9 cellular contexts compared by ENCODE assay signal in the genomic region with DNA sequence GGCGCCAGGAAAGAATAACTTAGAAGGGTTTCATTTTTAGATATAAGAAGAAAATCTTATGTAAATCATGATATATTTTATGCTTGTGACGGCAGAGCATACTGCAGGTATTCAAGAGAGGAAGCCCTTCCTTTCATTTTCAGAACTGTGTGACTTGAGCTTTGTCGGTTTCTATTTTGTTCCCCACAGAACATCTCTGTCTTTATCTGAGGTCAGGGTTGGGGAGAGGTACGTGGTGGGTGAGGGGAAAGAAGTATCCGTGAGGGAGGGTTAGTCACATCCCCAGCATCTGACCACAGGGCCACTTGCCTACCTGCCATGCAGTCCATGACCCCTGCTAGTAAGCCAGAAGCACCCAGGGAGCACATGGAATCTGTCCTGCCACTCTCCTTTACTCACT.
DNase-seq lines count a peak whose midpoint lies in the region; ATAC-seq, FAIRE-seq and TF ChIP-seq lines count a peak whose summit lies in the region.
"Had no signal": no experiment of that assay in that cellular context is flagged by ENCODE, and none has a peak within 500 bp of the region (broad histone marks: within the 10 kb centered on the region; RNA-seq: fewer than 3 reads in every experiment).

No MANE protein-coding gene starts in this region.

- H2AK5ac ChIP-seq in mesendoderm (ENCODE audit: low read length), result no peak overlapping the region

- no peak overlapping the region for H3K18ac ChIP-seq in mesendoderm (ENCODE audit: low read length)

- peak; percentile 82 for ATAC-seq in GM19025 (IDR thresholded peaks at IDR 0.05; ENCODE audit: low read depth, unreplicated experiment)
- peak; percentile 84 for ATAC-seq in HG02852 (IDR thresholded peaks at IDR 0.05; ENCODE audit: unreplicated experiment)
- ATAC-seq: foreskin keratinocyte had no signal

- H4K20me1 ChIP-seq in DOHH2 (ENCODE audit: control insufficient read depth, insufficient read depth, low read depth, low read length) (no peaks in the 10 kb centered on the region), OCI-LY7 (ENCODE audit: insufficient read depth, low read length) (no peaks in the 10 kb centered on the region)

- H3K9me3 ChIP-seq in DOHH2 (ENCODE audit: control insufficient read depth, insufficient read depth, low read length), result no peaks in the 10 kb centered on the region
- no peaks in the 10 kb centered on the region for H3K9me3 ChIP-seq in OCI-LY7 (ENCODE audit: low read length)

- no peak overlapping the region for H3K4ac ChIP-seq in mesendoderm (ENCODE audit: low read depth, low read length)

- WGBS in mesendoderm (ENCODE audit: extremely low coverage, insufficient coverage, low lambda C conversion rate), result no CpG with 5 or more reads among the region's 5 CpGs

- H3K23ac ChIP-seq in mesendoderm (ENCODE audit: low read length), result no peak overlapping the region

- no peak overlapping the region for H2BK15ac ChIP-seq in mesendoderm (replicated peaks; ENCODE audit: low read depth)

- H3K4me3 ChIP-seq in DOHH2 (ENCODE audit: low read length), result no peak overlapping the region
- H3K4me3 ChIP-seq in OCI-LY7 (ENCODE audit: low read depth, low read length, poor library complexity, severe bottlenecking), result peak overlapping the region; percentile 13
- no peak overlapping the region for H3K4me3 ChIP-seq in mesendoderm (ENCODE audit: low read length)

- H4K5ac ChIP-seq in mesendoderm (ENCODE audit: low read length), result no peak overlapping the region

- no peak overlapping the region for H3K56ac ChIP-seq in mesendoderm (ENCODE audit: low read length)

- H3F3A ChIP-seq in DOHH2 (ENCODE audit: control insufficient read depth, insufficient read depth), result no peaks in the 10 kb centered on the region

- no peak overlapping the region for H2BK5ac ChIP-seq in mesendoderm (ENCODE audit: low read length)

- H3K9me2 ChIP-seq in DOHH2 (replicated peaks; ENCODE audit: control insufficient read depth, low read length) (no peaks in the 10 kb centered on the region), OCI-LY7 (ENCODE audit: insufficient read depth, low read length) (no peaks in the 10 kb centered on the region)

- intact Hi-C loops in OCI-LY7 (cut with micrococcal nuclease; ENCODE audit: unreplicated experiment), result no loop called here

- TF ChIP-seq CTCF in DOHH2 (IDR thresholded peaks at IDR 0.05; ENCODE audit: low read depth, low read length, poor library complexity, severe bottlenecking) (no peak), OCI-LY7 (conservative IDR thresholded peaks at IDR 0.05; ENCODE audit: low read length) (no peak)

- H3K27me3 ChIP-seq in DOHH2 (ENCODE audit: control insufficient read depth, low read length), result peaks cover 13% of the 10 kb centered on the region
- H3K27me3 ChIP-seq in mesendoderm (ENCODE audit: insufficient read depth, low read length, poor library complexity), result no peaks in the 10 kb centered on the region

- no peak overlapping the region for H3K27ac ChIP-seq in DOHH2 (ENCODE audit: low read depth, low read length)
- H3K27ac ChIP-seq in OCI-LY7 (ENCODE audit: low read depth, low read length, poor library complexity, severe bottlenecking), result no peak overlapping the region
- no peak overlapping the region for H3K27ac ChIP-seq in mesendoderm (ENCODE audit: low read depth, low read length)
- H3K27ac ChIP-seq: foreskin keratinocyte had no signal

- H3K4me2 ChIP-seq in DOHH2 (ENCODE audit: low read length) (peak overlapping the region; percentile 45), OCI-LY7 (ENCODE audit: low read length) (peak overlapping the region; percentile 52), mesendoderm (ENCODE audit: low read length) (no peak overlapping the region)

- no peak overlapping the region for H4K8ac ChIP-seq in mesendoderm (ENCODE audit: low read depth, low read length)

- H3K9ac ChIP-seq in mesendoderm (ENCODE audit: low read length), result no peak overlapping the region

- H3K79me1 ChIP-seq in mesendoderm (ENCODE audit: low read length), result no peaks in the 10 kb centered on the region

- no peak overlapping the region for H2BK120ac ChIP-seq in mesendoderm (ENCODE audit: low read depth, low read length)

- no peak for FAIRE-seq in HTR-8/SVneo (lab: Jason Lieb, UNC)

- CTCF ChIA-PET in OCI-LY7 (lab: Charles Lee; ENCODE audit: unreplicated experiment), result no interaction called here

- POLR2A ChIA-PET in OCI-LY7 (lab: Charles Lee), result interaction anchor here (0.7 kb wide), 1 partner anchor 232 kb away, joined by 3 read pairs; no protein-coding TSS in a partner anchor

- H3K4me1 ChIP-seq in DOHH2 (ENCODE audit: control insufficient read depth, low read length), result peaks cover 11% of the 10 kb centered on the region
- H3K4me1 ChIP-seq in OCI-LY7 (ENCODE audit: insufficient read depth, low read length, poor library complexity, severe bottlenecking), result peaks cover 25% of the 10 kb centered on the region
- no peaks in the 10 kb centered on the region for H3K4me1 ChIP-seq in mesendoderm (ENCODE audit: control insufficient read depth, low read depth, low read length)
- H3K4me1 ChIP-seq: foreskin keratinocyte had no signal

- H3K36me3 ChIP-seq in DOHH2 (ENCODE audit: control insufficient read depth, low read length) (no peaks in the 10 kb centered on the region), OCI-LY7 (ENCODE audit: insufficient read depth, low read length) (no peaks in the 10 kb centered on the region), mesendoderm (ENCODE audit: control insufficient read depth, insufficient read depth, low read length) (no peaks in the 10 kb centered on the region)

- peak overlapping the region; percentile 54; the same call in 1 of the 2 replicates for H2AFZ ChIP-seq in OCI-LY7 (ENCODE audit: low read length)

- no peaks in the 10 kb centered on the region for H3K79me2 ChIP-seq in DOHH2 (ENCODE audit: control insufficient read depth, low read length)
- H3K79me2 ChIP-seq in OCI-LY7 (ENCODE audit: insufficient read depth, low read depth, low read length), result no peaks in the 10 kb centered on the region
- H3K79me2 ChIP-seq in mesendoderm (ENCODE audit: control insufficient read depth, insufficient read depth, low read length), result no peaks in the 10 kb centered on the region

- BruUV-seq in OCI-LY7 (replicated peaks; lab: Mats Ljungman, UMichigan), result no TSS peak

- DNase-seq in OCI-LY7 (ENCODE audit: low spot score) (peak; percentile 45), mesendoderm (no peak), NOMO-1 treated with DMSO at 0.1 percent for 48 hours (lab: John Stamatoyannopoulos, UW; ENCODE audit: unreplicated experiment) (no peak), HTR-8/SVneo (ENCODE audit: insufficient read length, low spot score) (no peak), activated gamma-delta T cell treated with Interleukin-2 at 50 U/mL for 16 hours (no peak)
- DNase-seq: foreskin keratinocyte had no signal
